In the genomic region with DNA sequence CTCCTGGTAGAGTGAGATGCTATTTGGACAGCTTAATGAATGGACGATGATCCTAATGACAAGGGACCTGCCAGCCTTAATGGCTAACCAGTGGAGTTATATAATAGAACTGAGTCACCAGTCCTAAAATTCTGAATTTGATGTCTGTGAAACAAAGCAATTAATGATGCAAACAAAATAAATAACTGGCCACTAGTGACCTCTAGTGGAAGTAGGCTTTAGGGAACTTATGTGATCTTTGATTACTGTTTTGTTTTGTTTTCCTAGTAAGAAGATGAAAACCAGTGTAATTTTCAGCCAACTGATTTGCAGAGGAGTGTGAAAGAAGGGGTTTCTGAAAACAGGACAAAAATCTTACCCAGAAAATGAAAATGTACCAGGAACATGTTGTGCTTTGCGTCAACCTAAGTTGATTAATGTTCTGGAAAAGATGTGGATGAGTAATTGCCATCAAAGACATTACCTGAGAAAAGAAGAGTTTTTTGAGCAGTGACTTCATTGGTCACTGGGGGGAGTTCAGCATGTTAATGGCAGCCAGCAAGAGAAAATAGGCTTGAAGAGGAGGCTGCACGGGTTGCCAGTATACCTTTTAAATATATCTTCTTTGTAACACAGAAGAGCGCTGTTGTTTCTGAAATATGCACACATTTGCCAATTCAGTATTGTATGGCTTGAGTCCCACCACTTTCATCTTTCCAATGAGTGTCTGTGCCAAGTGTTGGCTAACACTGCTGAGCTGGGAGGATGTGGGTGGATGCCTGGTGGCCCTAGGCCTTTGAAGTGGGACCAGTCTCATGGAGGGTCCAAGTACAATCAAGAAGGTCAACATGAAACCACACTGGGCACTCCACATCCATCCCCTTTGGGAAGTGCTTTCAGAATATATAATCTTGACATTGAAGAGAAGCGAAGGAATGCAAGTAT, we compare ENCODE assay signal across 10 cellular contexts. TPM values are rescaled to one million over a fixed set of nuclear protein-coding genes. Genes with fewer than 3 reads are reported as not detected.
DNase-seq lines count a peak whose midpoint lies in the region; ATAC-seq and TF ChIP-seq lines count a peak whose summit lies in the region.
"Had no signal": no experiment of that assay in that cellular context is flagged by ENCODE, and none has a peak within 500 bp of the region (broad histone marks: within the 10 kb centered on the region; RNA-seq: fewer than 3 reads in every experiment).

No MANE protein-coding gene starts in this region.

- ATAC-seq in GM21576 (IDR thresholded peaks at IDR 0.05; ENCODE audit: unreplicated experiment) (no peak), GM19395 (IDR thresholded peaks at IDR 0.05; ENCODE audit: unreplicated experiment) (no peak), HG03520 (IDR thresholded peaks at IDR 0.05; ENCODE audit: unreplicated experiment) (no peak)

- no peak overlapping the region for H3K27ac ChIP-seq in AG04450 (ENCODE audit: low read depth, low read length)
- H3K27ac ChIP-seq in colonic mucosa: no peak overlapping the region

- no peaks in the 10 kb centered on the region for H3K9me3 Mint-ChIP-seq in mesothelial cell of epicardium
- H3K9me3 Mint-ChIP-seq: central memory CD8-positive, alpha-beta T cell; stimulated activated naive B cell treated with anti-CD40 and anti-IgM and Interleukin-4, amounts not matched to agents 10 μg/mL and 1 μg/mL and 100 μg/mL, for 72 hours had no signal

- intact Hi-C loops in colonic mucosa (cut with DNase I): no loop called here

- H3K4me3 Mint-ChIP-seq in mesothelial cell of epicardium: no peak overlapping the region
- H3K4me3 Mint-ChIP-seq: central memory CD8-positive, alpha-beta T cell; stimulated activated naive B cell treated with anti-CD40 and anti-IgM and Interleukin-4, amounts not matched to agents 10 μg/mL and 1 μg/mL and 100 μg/mL, for 72 hours had no signal

- H3K36me3 Mint-ChIP-seq in mesothelial cell of epicardium: no peaks in the 10 kb centered on the region
- H3K36me3 Mint-ChIP-seq: stimulated activated naive B cell treated with anti-CD40 and anti-IgM and Interleukin-4, amounts not matched to agents 10 μg/mL and 1 μg/mL and 100 μg/mL, for 72 hours had no signal

- peaks cover 19% of the 10 kb centered on the region for H3K4me1 Mint-ChIP-seq in mesothelial cell of epicardium
- H3K4me1 Mint-ChIP-seq: central memory CD8-positive, alpha-beta T cell; stimulated activated naive B cell treated with anti-CD40 and anti-IgM and Interleukin-4, amounts not matched to agents 10 μg/mL and 1 μg/mL and 100 μg/mL, for 72 hours had no signal

- DNase-seq in AG04450 (ENCODE audit: low read depth, low spot score) (no peak), H4 (ENCODE audit: low spot score) (peak; percentile 52), NCI-H460 (ENCODE audit: extremely low read depth, low read depth) (peak; percentile 44), colonic mucosa (no peak), mesothelial cell of epicardium (ENCODE audit: low spot score in 2 of 2, unreplicated experiment in 2 of 2) (no peak)
- DNase-seq: stimulated activated naive B cell treated with anti-CD40 and anti-IgM and Interleukin-4, amounts not matched to agents 10 μg/mL and 1 μg/mL and 100 μg/mL, for 72 hours had no signal

- no peak overlapping the region for H3K4me3 ChIP-seq in AG04450 (ENCODE audit: low read depth, low read length)
- no peak overlapping the region for H3K4me3 ChIP-seq in colonic mucosa

- H3K27ac Mint-ChIP-seq in mesothelial cell of epicardium: peak overlapping the region; percentile 22
- H3K27ac Mint-ChIP-seq: stimulated activated naive B cell treated with anti-CD40 and anti-IgM and Interleukin-4, amounts not matched to agents 10 μg/mL and 1 μg/mL and 100 μg/mL, for 72 hours had no signal

- H3K9me3 ChIP-seq in AG04450 (ENCODE audit: control insufficient read depth, insufficient read depth, low read length) (no peaks in the 10 kb centered on the region), colonic mucosa (no peaks in the 10 kb centered on the region)

- TF ChIP-seq CTCF in AG04450 (IDR thresholded peaks at IDR 0.05; ENCODE audit: low read depth, low read length) (peak; percentile 74), colonic mucosa (IDR thresholded peaks at IDR 0.05) (peak; percentile 57), mesothelial cell of epicardium (IDR thresholded peaks at IDR 0.05; ENCODE audit: unreplicated experiment) (peak; percentile 58)

- CTCF ChIA-PET in AG04450 (lab: Charles Lee): interaction anchor here (0.6 to 4.9 kb wide), 39 partner anchors 9 to 940 kb away, joined by 3 to 79 read pairs (median 4); partner anchors contain the start of genes PTX3 and VEPH1

- POLR2A ChIA-PET in AG04450 (lab: Yijun Ruan, JAX): no interaction called here

- H3K4me1 ChIP-seq in colonic mucosa: no peaks in the 10 kb centered on the region

- H3K27me3 ChIP-seq in AG04450 (ENCODE audit: control insufficient read depth, insufficient read depth, low read length) (no peaks in the 10 kb centered on the region), colonic mucosa (no peaks in the 10 kb centered on the region)

- H3K36me3 ChIP-seq in colonic mucosa: no peaks in the 10 kb centered on the region

- no peak overlapping the region for H3K9ac ChIP-seq in colonic mucosa (ENCODE audit: low read depth in 2 of 2, low read length in 2 of 2)

- no peaks in the 10 kb centered on the region for H3K27me3 Mint-ChIP-seq in mesothelial cell of epicardium (ENCODE audit: low read depth)

RNA-seq across cellular contexts. Expression of gene VEPH1, which starts 9.3 kb away (rescaled TPM):
- 27.3 and 36.4 TPM in 2 replicates for polyA plus RNA-seq in AG04450 (2011; rRNA removed)
- 28.2 and 39.8 TPM in 2 replicates for polyA minus RNA-seq in AG04450 (2011; rRNA and poly(A)+ RNA removed)
- 0.75 and 8.9 TPM in 2 replicates for total RNA-seq in H4 (2014; rRNA removed; shearing (Covaris generic))
- 0.50 TPM in 1 of 2 replicates, not detected in the other for total RNA-seq in NCI-H460 (2014; rRNA removed; shearing (Covaris generic))
- 0.86 TPM in 1 of 2 replicates, not detected in the other for polyA plus RNA-seq in NCI-H460 (2014; cell fraction: nucleus; rRNA removed)
- total RNA-seq in colonic mucosa: 1 to 10 TPM; 1.3 to 2.7 TPM
- 7.2 to 10.2 TPM (median 7.9 TPM) in 3 replicates for total RNA-seq in mesothelial cell of epicardium

RNA-seq across cellular contexts. Expression of gene PTX3, which starts 57.2 kb away (rescaled TPM):
- polyA plus RNA-seq in AG04450 (2011; rRNA removed): 210 and 235 TPM in 2 replicates
- polyA minus RNA-seq in AG04450 (2011; rRNA and poly(A)+ RNA removed): 97.4 and 107 TPM in 2 replicates
- 0.99 and 1.5 TPM in 2 replicates for total RNA-seq in H4 (2014; rRNA removed; shearing (Covaris generic))
- 16.1 and 23.8 TPM in 2 replicates for total RNA-seq in NCI-H460 (2014; rRNA removed; shearing (Covaris generic))
- polyA plus RNA-seq in NCI-H460 (2014; cell fraction: nucleus; rRNA removed): 3.8 and 10.2 TPM in 2 replicates
- 1 to 10 TPM; 1.0 to 1.4 TPM for total RNA-seq in colonic mucosa
- total RNA-seq in mesothelial cell of epicardium: 35.6 to 44.1 TPM (median 39.9 TPM) in 3 replicates

Comparison
In these comparisons a context has a peak if more than half of its experiments do, and no peak if none do; other contexts are left out.
1. DNase-seq: peak in H4 (single experiment) and NCI-H460 (single experiment); none in AG04450 (single experiment), colonic mucosa (single experiment) and mesothelial cell of epicardium (0 of 2).
2. Peak in every context shown above with its lines, with median percentiles within 50 percentile points of each other: CTCF ChIP-seq.